Comparison of ENCODE assay signal across 1 cellular context in genomic region chr17:1764705-1765104, GRCh38.
TF ChIP-seq lines count a peak whose summit lies in the region.

No MANE protein-coding gene starts in this region.

TF ChIP-seq in WTC11, 78 proteins besides CTCF, POLR2A, EP300 and RAD21:
- 0 out of 2 replicates have a peak, but pooled peaks have one; percentile 47 for TF ChIP-seq ZNF121 (CRISPR knock-in tag; IDR thresholded peaks at IDR 0.05)
